28 cellular contexts compared by ENCODE assay signal in the genomic region with DNA sequence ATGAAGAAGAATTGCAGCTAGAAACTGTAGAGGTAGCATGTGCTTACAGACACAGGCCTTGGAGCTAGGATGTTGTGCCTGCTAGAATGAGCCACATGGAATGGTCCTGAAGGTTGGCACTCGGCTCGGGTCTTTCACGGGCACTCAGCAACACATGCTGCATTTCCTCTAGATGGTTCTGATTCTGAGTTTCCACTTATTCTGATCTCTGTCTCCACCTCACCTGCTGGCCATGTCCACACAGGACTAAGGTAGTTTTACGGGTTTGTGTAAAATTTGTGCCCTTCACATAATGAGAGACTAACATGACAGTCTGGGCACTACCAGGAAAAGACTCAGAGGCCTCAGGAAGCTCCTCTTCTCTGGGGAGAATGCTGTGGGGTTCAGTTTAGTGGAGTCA.
"Had no signal": no experiment of that assay in that cellular context is flagged by ENCODE, and none has a peak within 500 bp of the region (broad histone marks: within the 10 kb centered on the region; RNA-seq: fewer than 3 reads in every experiment).

No MANE protein-coding gene starts in this region.

- H3K27me3 Mint-ChIP-seq: stimulated activated memory B cell treated with anti-CD40 and anti-IgM and Interleukin-4, amounts not matched to agents 10 μg/mL and 1 μg/mL and 100 μg/mL, for 72 hours; stimulated activated naive CD8-positive, alpha-beta T cell treated with anti-CD3 and anti-CD28 coated beads, Interleukin-15, amount 100 ng/mL, for 72 hours had no signal

- H3K27ac Mint-ChIP-seq: naive thymus-derived CD4-positive, alpha-beta T cell; natural killer cell; nephron progenitor cell; stimulated activated memory B cell treated with anti-CD40 and anti-IgM and Interleukin-4, amounts not matched to agents 10 μg/mL and 1 μg/mL and 100 μg/mL, for 72 hours; stimulated activated naive CD8-positive, alpha-beta T cell treated with anti-CD3 and anti-CD28 coated beads, Interleukin-15, amount 100 ng/mL, for 72 hours had no signal

- FAIRE-seq: pancreas, small intestine had no signal

- H3K4me1 Mint-ChIP-seq: naive thymus-derived CD4-positive, alpha-beta T cell; natural killer cell; stimulated activated memory B cell treated with anti-CD40 and anti-IgM and Interleukin-4, amounts not matched to agents 10 μg/mL and 1 μg/mL and 100 μg/mL, for 72 hours; stimulated activated naive CD8-positive, alpha-beta T cell treated with anti-CD3 and anti-CD28 coated beads, Interleukin-15, amount 100 ng/mL, for 72 hours had no signal

- H3K36me3 Mint-ChIP-seq: naive thymus-derived CD4-positive, alpha-beta T cell; natural killer cell; stimulated activated memory B cell treated with anti-CD40 and anti-IgM and Interleukin-4, amounts not matched to agents 10 μg/mL and 1 μg/mL and 100 μg/mL, for 72 hours; type B pancreatic cell had no signal

- H3K4me1 ChIP-seq: pancreas, right lobe of liver, testis, tibial artery, transverse colon, upper lobe of right lung, uterus had no signal

- H3K27me3 ChIP-seq: neutrophil, pancreas, right atrium auricular region, sigmoid colon, testis, upper lobe of right lung, uterus had no signal

- DNase-seq: naive thymus-derived CD4-positive, alpha-beta T cell; natural killer cell; nephron progenitor cell; nucleus accumbens; pancreas; right lobe of liver; sigmoid colon; small intestine; stimulated activated CD4-positive, alpha-beta T cell treated with anti-CD3 and anti-CD28 coated beads, Interleukin-1b, Interleukin-23, amount 100 ng/mL, for 48 hours; stimulated activated CD4-positive, alpha-beta T cell treated with anti-CD3 and anti-CD28 coated beads, Interleukin-4, amount 100 ng/mL, for 1 hour; stimulated activated CD4-positive, alpha-beta T cell treated with anti-CD3 and anti-CD28 coated beads, Interleukin-4, amount 100 ng/mL, for 4 hours; stimulated activated CD8-positive, alpha-beta memory T cell treated with anti-CD3 and anti-CD28 coated beads, Interleukin-4, amount 100 ng/mL, for 48 hours; stimulated activated naive CD4-positive, alpha-beta T cell; stimulated activated naive CD8-positive, alpha-beta T cell treated with anti-CD3 and anti-CD28 coated beads, Interleukin-15, amount 100 ng/mL, for 72 hours; stimulated activated naive CD8-positive, alpha-beta T cell treated with anti-CD3 and anti-CD28 coated beads, Interleukin-15, Interleukin-2, amounts not matched to agents 100 U/mL and 50 U/mL, for 24 hours; substantia nigra; testis; tibial artery; transverse colon; upper lobe of right lung; uterus had no signal

- ATAC-seq: naive thymus-derived CD4-positive, alpha-beta T cell; natural killer cell; pancreas; right lobe of liver; stimulated activated memory B cell treated with anti-CD40 and anti-IgM and Interleukin-4, amounts not matched to agents 10 μg/mL and 1 μg/mL and 100 μg/mL, for 72 hours; stimulated activated naive CD8-positive, alpha-beta T cell treated with anti-CD3 and anti-CD28 coated beads, Interleukin-15, amount 100 ng/mL, for 72 hours; stimulated activated naive CD8-positive, alpha-beta T cell treated with anti-CD3 and anti-CD28 coated beads, Interleukin-15, Interleukin-2, amounts not matched to agents 100 U/mL and 50 U/mL, for 24 hours had no signal

- H3K27ac ChIP-seq: neutrophil, pancreas, prostate gland, right atrium auricular region, right lobe of liver, sigmoid colon, suprapubic skin, testis, tibial artery, transverse colon, upper lobe of right lung, uterus had no signal

- H3K4me3 Mint-ChIP-seq: naive thymus-derived CD4-positive, alpha-beta T cell; natural killer cell; nephron progenitor cell; neural crest cell; stimulated activated memory B cell treated with anti-CD40 and anti-IgM and Interleukin-4, amounts not matched to agents 10 μg/mL and 1 μg/mL and 100 μg/mL, for 72 hours; stimulated activated naive CD8-positive, alpha-beta T cell treated with anti-CD3 and anti-CD28 coated beads, Interleukin-15, amount 100 ng/mL, for 72 hours; type B pancreatic cell had no signal

- H3K9me3 Mint-ChIP-seq: natural killer cell; nephron progenitor cell; neural crest cell; stimulated activated memory B cell treated with anti-CD40 and anti-IgM and Interleukin-4, amounts not matched to agents 10 μg/mL and 1 μg/mL and 100 μg/mL, for 72 hours; stimulated activated naive CD8-positive, alpha-beta T cell treated with anti-CD3 and anti-CD28 coated beads, Interleukin-15, amount 100 ng/mL, for 72 hours had no signal

- H3K4me3 ChIP-seq: pancreas, prostate gland, right atrium auricular region, right lobe of liver, sigmoid colon, suprapubic skin, testis, tibial artery, transverse colon, upper lobe of right lung, uterus had no signal

- H3K9me3 ChIP-seq: neutrophil, pancreas, prostate gland, right atrium auricular region, right lobe of liver, sigmoid colon, suprapubic skin, testis, tibial artery, transverse colon, upper lobe of right lung, uterus had no signal

- H3K36me3 ChIP-seq: neutrophil, pancreas, prostate gland, right atrium auricular region, right lobe of liver, sigmoid colon, suprapubic skin, tibial artery, transverse colon, upper lobe of right lung, uterus had no signal
